Comparison of ENCODE assay signal across 8 cellular contexts in genomic region chr19:10928563-10929401, GRCh38. TPM values are rescaled to one million over a fixed set of nuclear protein-coding genes. Genes with fewer than 3 reads are reported as not detected.
DNase-seq lines count a peak whose midpoint lies in the region; ATAC-seq and TF ChIP-seq lines count a peak whose summit lies in the region.

TIMM29 (plus strand) TSS chr19:10928811; CDS start chr19:10928823, 12 bp downstream.
YIPF2 (minus strand) TSS chr19:10928639; CDS start chr19:10928410, 229 bp downstream.

- peak in 1 of 2 donors; percentile 55 for TF ChIP-seq POLR2A in gastroesophageal sphincter (IDR thresholded peaks at IDR 0.05)

- peak; percentile 99 for DNase-seq in G401 (ENCODE audit: low spot score)
- peak; percentile 99 for DNase-seq in MV-4-11 (lab: John Stamatoyannopoulos, UW)
- peak; percentile 98 for DNase-seq in SK-MEL-5 (ENCODE audit: low read depth, low spot score)
- DNase-seq in activated naive CD4-positive, alpha-beta T cell treated with anti-CD3 and anti-CD28 coated beads for 36 hours = peak; percentile 98
- peak; percentile 67 to 97 (median 93) for DNase-seq in substantia nigra (lab: John Stamatoyannopoulos, UW)

- no peak for TF ChIP-seq EP300 in gastroesophageal sphincter (IDR thresholded peaks at IDR 0.05)

- POLR2A ChIA-PET in HEK293 (lab: Yijun Ruan, JAX) = no interaction called here

- H3K27me3 Mint-ChIP-seq in activated naive CD4-positive, alpha-beta T cell treated with anti-CD3 and anti-CD28 coated beads for 36 hours (ENCODE audit: low read depth) = no peaks in the 10 kb centered on the region

- 0% methylated on average over 2 to 15 of the region's 96 CpGs for WGBS in gastroesophageal sphincter (ENCODE audit: low coverage in 1 of 2), 2 donors

- peaks cover 31% of the 10 kb centered on the region for H3K4me1 Mint-ChIP-seq in activated naive CD4-positive, alpha-beta T cell treated with anti-CD3 and anti-CD28 coated beads for 36 hours (ENCODE audit: low read depth)

- H3K4me3 ChIP-seq in HEK293 (ENCODE audit: low read depth, low read length) (peak within 1 kb of the TSS; percentile 68), gastroesophageal sphincter (peak within 1 kb of the TSS; percentile 69 to 99), neutrophil (ENCODE audit: low read depth in 1 of 2, low read length in 1 of 2) (peak within 1 kb of the TSS; percentile 93 to 97)

- H3K4me1 ChIP-seq in HEK293 (ENCODE audit: control insufficient read depth, insufficient read depth, low read length) = peaks cover 8% of the 10 kb centered on the region
- H3K4me1 ChIP-seq in gastroesophageal sphincter = peaks cover 2 to 45% (median 16%) of the 10 kb centered on the region in 3 donors
- peaks cover 17 to 20% of the 10 kb centered on the region in 2 experiments for H3K4me1 ChIP-seq in neutrophil (ENCODE audit: control insufficient read depth in 1 of 2, insufficient read depth in 1 of 2, low read depth in 1 of 2, low read length in 1 of 2)

- H3K27ac Mint-ChIP-seq in activated naive CD4-positive, alpha-beta T cell treated with anti-CD3 and anti-CD28 coated beads for 36 hours = peak within 1 kb of the TSS; percentile 67

- H3K4me3 Mint-ChIP-seq in activated naive CD4-positive, alpha-beta T cell treated with anti-CD3 and anti-CD28 coated beads for 36 hours = peak within 1 kb of the TSS; percentile 94

- in situ Hi-C loops in G401 (cut with HindIII; ENCODE audit: low sequenced_read_pairs) = no loop called here
- in situ Hi-C loops in SK-MEL-5 (cut with HindIII; ENCODE audit: low pct_unique_long_range_greater_than_20kb, low sequenced_read_pairs) = no loop called here

- H3K9me3 Mint-ChIP-seq in activated naive CD4-positive, alpha-beta T cell treated with anti-CD3 and anti-CD28 coated beads for 36 hours = no peaks in the 10 kb centered on the region

- no peak for TF ChIP-seq CTCF in HEK293 (tag by site-specific recombination; IDR thresholded peaks at IDR 0.05)
- TF ChIP-seq CTCF in gastroesophageal sphincter (IDR thresholded peaks at IDR 0.05) = peak in 2 of 4 experiments; percentile 7 to 27
- TF ChIP-seq CTCF in neutrophil (IDR thresholded peaks at IDR 0.05) = no peak

- H3K9me3 ChIP-seq in HEK293 (ENCODE audit: control insufficient read depth, insufficient read depth, low read depth, low read length) (no peaks in the 10 kb centered on the region), gastroesophageal sphincter (no peaks in the 10 kb centered on the region), neutrophil (no peaks in the 10 kb centered on the region)

- H3K36me3 ChIP-seq in HEK293 (ENCODE audit: control insufficient read depth in 2 of 2, insufficient read depth in 1 of 2, low read length in 2 of 2) (peaks cover 14 to 52% of the 10 kb centered on the region in 2 experiments), gastroesophageal sphincter (peaks cover 0 to 53% of the 10 kb centered on the region in 2 donors), neutrophil (peaks cover 12% of the 10 kb centered on the region)

- peak within 1 kb of the TSS; percentile 80 for H3K27ac ChIP-seq in HEK293 (ENCODE audit: extremely low read depth, low read depth, low read length)
- peak within 1 kb of the TSS; percentile 58 to 89 (median 88) for H3K27ac ChIP-seq in gastroesophageal sphincter
- peak within 1 kb of the TSS; percentile 74 for H3K27ac ChIP-seq in neutrophil
- peak within 1 kb of the TSS; percentile 78 for H3K27ac ChIP-seq in substantia nigra (ENCODE audit: low read depth, low read length, poor library complexity, severe bottlenecking)

- intact Hi-C loops in activated naive CD4-positive, alpha-beta T cell treated with anti-CD3 and anti-CD28 coated beads for 36 hours (cut with micrococcal nuclease) = loop anchor here (1.0 kb wide), 3 partner anchors 32 to 211 kb away; partner anchors contain the start of gene CARM1

- H3K36me3 Mint-ChIP-seq in activated naive CD4-positive, alpha-beta T cell treated with anti-CD3 and anti-CD28 coated beads for 36 hours (ENCODE audit: low read depth) = peaks cover 7% of the 10 kb centered on the region

- H3K27me3 ChIP-seq in gastroesophageal sphincter (no peaks in the 10 kb centered on the region), neutrophil (no peaks in the 10 kb centered on the region)

- peak; percentile 98 for ATAC-seq in gastroesophageal sphincter

- CTCF ChIA-PET in HEK293 (lab: Yijun Ruan, JAX) = interaction anchor here (2.7 kb wide), 1 partner anchor 13 kb away, joined by 16 read pairs; no protein-coding TSS in a partner anchor
- CTCF ChIA-PET in activated naive CD4-positive, alpha-beta T cell treated with anti-CD3 and anti-CD28 coated beads for 36 hours (lab: Charles Lee) = no interaction called here

TF ChIP-seq in HEK293, 187 proteins besides CTCF, POLR2A, EP300 and RAD21 (continues in another document):
- TF ChIP-seq ZNF184 (tag by site-specific recombination; IDR thresholded peaks at IDR 0.05) (0 out of 2 replicates have a peak, but pooled peaks have one; percentile 28), GLIS2 (tag by site-specific recombination; IDR thresholded peaks at IDR 0.05) (no peak; the same call in 1 of the 2 replicates), ZBTB17 (tag by site-specific recombination; IDR thresholded peaks at IDR 0.05) (no peak; the same call in 1 of the 2 replicates), SCRT1 (tag by site-specific recombination; IDR thresholded peaks at IDR 0.05; ENCODE audit: borderline replicate concordance) (peak; percentile 71; the same call in 1 of the 2 replicates), ATF2 (tag by site-specific recombination; IDR thresholded peaks at IDR 0.05; ENCODE audit: low read depth) (no peak), ZFP37 (tag by site-specific recombination; IDR thresholded peaks at IDR 0.05) (0 out of 2 replicates have a peak, but pooled peaks have one; percentile 25), ZNF692 (tag by site-specific recombination; IDR thresholded peaks at IDR 0.05) (peak; percentile 85), ZBTB26 (tag by site-specific recombination; optimal IDR thresholded peaks at IDR 0.05) (peak; percentile 89), ZBTB6 (tag by site-specific recombination; IDR thresholded peaks at IDR 0.05) (no peak; the same call in 1 of the 2 replicates), ZNF777 (tag by site-specific recombination; IDR thresholded peaks at IDR 0.05; ENCODE audit: borderline replicate concordance) (peak; percentile 29; the same call in 1 of the 2 replicates), ZNF768 (tag by site-specific recombination; IDR thresholded peaks at IDR 0.05) (no peak), EGR2 (tag by site-specific recombination; IDR thresholded peaks at IDR 0.05; ENCODE audit: low read depth) (peak; percentile 85)

RNA-seq across cellular contexts. Expression of gene TIMM29, which starts in this region (rescaled TPM):
- 58.4 and 70.7 TPM in 2 replicates for total RNA-seq in G401 (2014; rRNA removed; shearing (Covaris generic))
- 19.3 and 23.0 TPM in 2 replicates for total RNA-seq in SK-MEL-5 (2014; rRNA removed; shearing (Covaris generic))
- 20.3 and 21.3 TPM in 2 replicates for polyA plus RNA-seq in SK-MEL-5 (2015; cell fraction: cytosol; rRNA removed)
- polyA plus RNA-seq in SK-MEL-5 (2015; cell fraction: nucleus; rRNA removed) = 5.1 and 11.1 TPM in 2 replicates
- total RNA-seq in activated naive CD4-positive, alpha-beta T cell treated with anti-CD3 and anti-CD28 coated beads for 36 hours = 10 to 100 TPM; 11.0 to 12.7 TPM
- 10 to 100 TPM; 37.6 to 51.1 (median 40.9) TPM for total RNA-seq in gastroesophageal sphincter

RNA-seq across cellular contexts. Expression of gene YIPF2, which starts in this region (rescaled TPM):
- total RNA-seq in G401 (2014; rRNA removed; shearing (Covaris generic)) = 42.5 and 71.1 TPM in 2 replicates
- total RNA-seq in SK-MEL-5 (2014; rRNA removed; shearing (Covaris generic)) = 42.8 and 45.3 TPM in 2 replicates
- 50.7 and 55.8 TPM in 2 replicates for polyA plus RNA-seq in SK-MEL-5 (2015; cell fraction: cytosol; rRNA removed)
- 53.0 and 54.9 TPM in 2 replicates for polyA plus RNA-seq in SK-MEL-5 (2015; cell fraction: nucleus; rRNA removed)
- 10 to 100 TPM; 22.7 to 25.4 TPM for total RNA-seq in activated naive CD4-positive, alpha-beta T cell treated with anti-CD3 and anti-CD28 coated beads for 36 hours
- 10 to 100 TPM; 25.5 to 47.8 (median 28.1) TPM for total RNA-seq in gastroesophageal sphincter

Comparison
In these comparisons a context has a peak if more than half of its experiments do, and no peak if none do; other contexts are left out.
1. Peak in every context shown above with its lines: DNase-seq, ATAC-seq, H3K4me3 ChIP-seq and H3K27ac ChIP-seq.